2 cellular contexts compared by ENCODE assay signal in genomic region chr6:22896716-22897115, GRCh38.
TF ChIP-seq lines count a peak whose summit lies in the region.

No MANE protein-coding gene starts in this region.

TF ChIP-seq in SK-N-SH, 30 proteins besides CTCF, POLR2A, EP300 and RAD21 (continued from another document):
- TF ChIP-seq RXRA (IDR thresholded peaks at IDR 0.05; ENCODE audit: borderline replicate concordance, low read depth) (no peak), JUND (IDR thresholded peaks at IDR 0.05) (no peak), REST (IDR thresholded peaks at IDR 0.05; ENCODE audit: low read depth, low read length) (no peak), SIN3A (IDR thresholded peaks at IDR 0.05; ENCODE audit: borderline replicate concordance, low read depth, low read length) (no peak), USF1 (IDR thresholded peaks at IDR 0.05; ENCODE audit: borderline replicate concordance, low read depth) (no peak), RFX5 (IDR thresholded peaks at IDR 0.05; ENCODE audit: low read length) (no peak), MEF2A (IDR thresholded peaks at IDR 0.05; ENCODE audit: borderline replicate concordance, low read depth) (no peak), IRF3 (IDR thresholded peaks at IDR 0.05; ENCODE audit: low read depth, low read length) (no peak), TAF1 (IDR thresholded peaks at IDR 0.05; ENCODE audit: borderline replicate concordance, low read depth, low read length) (no peak), TCF12 (IDR thresholded peaks at IDR 0.05) (no peak)

TF ChIP-seq in SK-N-SH treated with all-trans-retinoic acid at 6 μM for 48 hours, 23 proteins besides CTCF, POLR2A, EP300 and RAD21 (continued from another document):
- no peak for TF ChIP-seq CREB5 (CRISPR knock-in tag; IDR thresholded peaks at IDR 0.05; ENCODE audit: low read depth)
- no peak for TF ChIP-seq PPARA (CRISPR knock-in tag; IDR thresholded peaks at IDR 0.05; ENCODE audit: borderline replicate concordance)
- TF ChIP-seq ZFP3 (CRISPR knock-in tag; IDR thresholded peaks at IDR 0.05): no peak
- no peak for TF ChIP-seq CSRNP3 (CRISPR knock-in tag; IDR thresholded peaks at IDR 0.05)
- TF ChIP-seq TSHZ2 (CRISPR knock-in tag; IDR thresholded peaks at IDR 0.05): no peak
- TF ChIP-seq ISL1 (CRISPR knock-in tag; IDR thresholded peaks at IDR 0.05): no peak
- TF ChIP-seq ZNF565 (CRISPR knock-in tag; conservative IDR thresholded peaks at IDR 0.05; ENCODE audit: low read depth): no peak
- no peak for TF ChIP-seq RARB (CRISPR knock-in tag; IDR thresholded peaks at IDR 0.05)
- no peak for TF ChIP-seq ZNF8 (CRISPR knock-in tag; IDR thresholded peaks at IDR 0.05)
- no peak for TF ChIP-seq TOX (CRISPR knock-in tag; IDR thresholded peaks at IDR 0.05; ENCODE audit: borderline replicate concordance)
- no peak for TF ChIP-seq ESRRG (CRISPR knock-in tag; IDR thresholded peaks at IDR 0.05)
- no peak for TF ChIP-seq ZC3H10 (CRISPR knock-in tag; IDR thresholded peaks at IDR 0.05)
- TF ChIP-seq PATZ1 (CRISPR knock-in tag; IDR thresholded peaks at IDR 0.05; ENCODE audit: borderline replicate concordance): no peak
